8 cellular contexts compared by ENCODE assay signal in the genomic region with DNA sequence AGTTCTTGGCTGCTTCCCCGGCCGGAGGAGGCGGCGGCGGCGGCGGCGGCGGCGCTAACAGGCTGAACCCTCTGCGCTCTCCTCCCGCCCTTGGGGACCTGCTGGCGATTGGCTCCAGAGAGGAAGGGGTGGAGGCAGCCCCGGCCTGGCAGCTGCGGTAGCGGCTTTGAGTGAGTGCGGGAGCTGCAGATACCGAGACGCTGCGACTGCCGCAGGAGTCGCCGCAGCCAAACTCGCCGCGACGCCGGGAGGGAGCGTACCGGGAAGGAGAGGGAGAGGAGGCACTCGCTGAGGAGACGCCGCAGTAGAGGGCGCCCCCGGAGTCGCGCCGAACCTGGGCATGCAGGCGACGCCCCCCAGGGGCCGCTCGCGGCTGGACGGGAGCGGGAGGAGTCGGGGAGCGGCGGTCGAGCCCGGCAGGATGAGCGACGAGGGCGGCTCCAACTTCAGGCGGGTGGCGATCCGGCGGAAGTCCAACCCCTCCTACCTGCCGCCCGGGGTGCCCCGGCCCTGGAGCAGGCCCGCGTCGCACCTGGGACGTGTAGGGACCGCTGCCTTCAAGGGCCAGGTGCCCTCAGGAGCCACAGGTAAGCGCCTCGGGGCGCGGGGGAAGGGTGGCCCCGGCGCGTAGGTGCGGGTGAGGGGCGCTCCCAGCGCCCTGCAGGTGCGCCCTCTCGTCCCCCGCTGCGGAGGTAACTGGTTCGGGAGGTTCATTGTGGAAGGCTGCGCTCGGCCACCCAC. TPM values are rescaled to one million over a fixed set of nuclear protein-coding genes. Genes with fewer than 3 reads are reported as not detected.
DNase-seq lines count a peak whose midpoint lies in the region; ATAC-seq and TF ChIP-seq lines count a peak whose summit lies in the region.

A gene (plus strand): TSS at position 186 of the 741 bp plus-strand sequence.

- H3K36me3 ChIP-seq in mucosa of descending colon (ENCODE audit: low read depth), result no peaks in the 10 kb centered on the region

- intact Hi-C loops in mucosa of descending colon (cut with DNase I, micrococcal nuclease), result no loop called here

- ATAC-seq in GM21381 (IDR thresholded peaks at IDR 0.05; ENCODE audit: unreplicated experiment), result peak; percentile 91
- peak; percentile 97 for ATAC-seq in esophagus mucosa
- ATAC-seq in mucosa of descending colon, result peak; percentile 90
- ATAC-seq in stimulated activated naive CD8-positive, alpha-beta T cell treated with anti-CD3 and anti-CD28 coated beads, Interleukin-15, Interleukin-2, amounts not matched to agents 100 U/mL and 50 U/mL, for 24 hours, result peak; percentile 91

- no peak for TF ChIP-seq CTCF in mucosa of descending colon (IDR thresholded peaks at IDR 0.05)

- peaks cover 17% of the 10 kb centered on the region for H3K4me1 ChIP-seq in mucosa of descending colon (ENCODE audit: low read depth)

- peak within 1 kb of the TSS; percentile 73 for H3K4me3 ChIP-seq in mucosa of descending colon

- DNase-seq in DMS 273 (lab: John Stamatoyannopoulos, UW; ENCODE audit: unreplicated experiment), result peak; percentile 90
- DNase-seq in HPDE6-E6E7 (ENCODE audit: extremely low spot score), result peak; percentile 91
- peak; percentile 63 for DNase-seq in NCI-H748 treated with DMSO at 0.1 percent for 48 hours (lab: John Stamatoyannopoulos, UW)
- peak; percentile 76 for DNase-seq in activated CD8-positive, alpha-beta memory T cell treated with anti-CD3 and anti-CD28 coated beads, Interleukin-2, amount 50 U/mL, for 48 hours
- peak in 2 of 3 donors; percentile 94 to 95 for DNase-seq in mucosa of descending colon
- DNase-seq in stimulated activated naive CD8-positive, alpha-beta T cell treated with anti-CD3 and anti-CD28 coated beads, Interleukin-15, Interleukin-2, amounts not matched to agents 100 U/mL and 50 U/mL, for 24 hours, result peak; percentile 64

- no peaks in the 10 kb centered on the region for H3K9me3 ChIP-seq in mucosa of descending colon

RNA-seq across cellular contexts. Expression of the gene that starts here (rescaled TPM):
- 17.4 TPM for total RNA-seq in esophagus mucosa
- total RNA-seq in mucosa of descending colon, result 10 to 100 TPM; 31.5 to 66.7 (median 51.7) TPM

Comparison
In these comparisons a context has a peak if more than half of its experiments do, and no peak if none do; other contexts are left out.
1. Peak in every context shown above with its lines: DNase-seq, ATAC-seq and H3K4me3 ChIP-seq.